ENCODE assay signal across 8 cellular contexts in the genomic region with DNA sequence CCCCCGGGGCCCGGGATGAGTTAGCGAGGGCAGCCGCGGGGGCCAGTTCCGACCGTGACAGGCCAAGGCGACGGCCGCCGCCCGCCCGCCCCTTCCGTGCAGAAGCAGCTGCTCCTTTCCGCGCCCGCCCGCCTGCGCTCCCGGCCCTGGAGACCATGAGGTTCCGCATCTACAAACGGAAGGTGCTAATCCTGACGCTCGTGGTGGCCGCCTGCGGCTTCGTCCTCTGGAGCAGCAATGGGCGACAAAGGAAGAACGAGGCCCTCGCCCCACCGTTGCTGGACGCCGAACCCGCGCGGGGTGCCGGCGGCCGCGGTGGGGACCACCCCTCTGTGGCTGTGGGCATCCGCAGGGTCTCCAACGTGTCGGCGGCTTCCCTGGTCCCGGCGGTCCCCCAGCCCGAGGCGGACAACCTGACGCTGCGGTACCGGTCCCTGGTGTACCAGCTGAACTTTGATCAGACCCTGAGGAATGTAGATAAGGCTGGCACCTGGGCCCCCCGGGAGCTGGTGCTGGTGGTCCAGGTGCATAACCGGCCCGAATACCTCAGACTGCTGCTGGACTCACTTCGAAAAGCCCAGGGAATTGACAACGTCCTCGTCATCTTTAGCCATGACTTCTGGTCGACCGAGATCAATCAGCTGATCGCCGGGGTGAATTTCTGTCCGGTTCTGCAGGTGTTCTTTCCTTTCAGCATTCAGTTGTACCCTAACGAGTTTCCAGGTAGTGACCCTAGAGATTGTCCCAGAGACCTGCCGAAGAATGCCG. TPM values are rescaled to one million over a fixed set of nuclear protein-coding genes. Genes with fewer than 3 reads are reported as not detected.
A peak's percentile ranks its signal among the peaks of the same experiment; 100 is the strongest.
DNase-seq lines count a peak whose midpoint lies in the region; ATAC-seq and TF ChIP-seq lines count a peak whose summit lies in the region.

No MANE protein-coding gene starts in this region.

- H3K4me3 ChIP-seq in esophagus muscularis mucosa (peak overlapping the region; percentile 72 to 85 (median 80)), thyroid gland (replicated peaks in 1 of 3) (peak overlapping the region; percentile 57 to 70 (median 67))

- WGBS in esophagus muscularis mucosa, result 19% methylated on average over 10 of the region's 65 CpGs
- 5 to 12% methylated on average over 9 to 26 of the region's 65 CpGs for WGBS in thyroid gland, 2 donors

- CTCF ChIA-PET in activated CD8-positive, alpha-beta T cell treated with anti-CD3 and anti-CD28 coated beads, Interleukin-2, amount 10 ng/mL, durations not matched to agents 7 days and 5 days (lab: Charles Lee), result interaction anchor here (0.6 to 6.7 kb wide), 16 partner anchors 9 to 380 kb away, joined by 3 to 118 read pairs (median 4); a partner anchor contains a TSS

- H3K9me3 ChIP-seq in esophagus muscularis mucosa, result no peaks in the 10 kb centered on the region
- no peaks in the 10 kb centered on the region for H3K9me3 ChIP-seq in thyroid gland

- TF ChIP-seq CTCF in esophagus muscularis mucosa (IDR thresholded peaks at IDR 0.05), result no peak
- no peak for TF ChIP-seq CTCF in thyroid gland (IDR thresholded peaks at IDR 0.05)

- no peak for TF ChIP-seq EP300 in esophagus muscularis mucosa (IDR thresholded peaks at IDR 0.05)

- peaks cover 56% of the 10 kb centered on the region for H3K4me1 Mint-ChIP-seq in activated CD8-positive, alpha-beta T cell treated with anti-CD3 and anti-CD28 coated beads, Interleukin-2, amount 10 ng/mL, durations not matched to agents 7 days and 5 days (ENCODE audit: low read depth)
- H3K4me1 Mint-ChIP-seq in naive B cell, result peaks cover 31 to 52% (median 39%) of the 10 kb centered on the region in 3 donors

- POLR2A ChIA-PET in activated CD8-positive, alpha-beta T cell treated with anti-CD3 and anti-CD28 coated beads, Interleukin-2, amount 10 ng/mL, durations not matched to agents 7 days and 5 days (lab: Charles Lee), result interaction anchor here (0.6 to 5.5 kb wide), 17 partner anchors 10 to 441 kb away, joined by 3 to 73 read pairs (median 8); a partner anchor contains a TSS

- DNase-seq in SIG-M5 treated with dmso at 0.1 percent for 504 hours (lab: John Stamatoyannopoulos, UW; ENCODE audit: unreplicated experiment) (peak; percentile 52), SIG-M5 (lab: John Stamatoyannopoulos, UW) (no peak), NCI-H187 treated with DMSO at 0.1 percent for 48 hours (lab: John Stamatoyannopoulos, UW) (peak; percentile 43), esophagus muscularis mucosa (ENCODE audit: extremely low spot score) (peak; percentile 93), naive B cell (no peak), thyroid gland (peak; percentile 66 to 67)
- DNase-seq in activated CD8-positive, alpha-beta T cell treated with anti-CD3 and anti-CD28 coated beads, Interleukin-2, amount 10 ng/mL, durations not matched to agents 7 days and 5 days, result peak; percentile 75

- peaks cover 75% of the 10 kb centered on the region for H3K36me3 Mint-ChIP-seq in activated CD8-positive, alpha-beta T cell treated with anti-CD3 and anti-CD28 coated beads, Interleukin-2, amount 10 ng/mL, durations not matched to agents 7 days and 5 days (ENCODE audit: low read depth)
- H3K36me3 Mint-ChIP-seq in naive B cell, result peaks cover 5 to 12% of the 10 kb centered on the region in 2 donors

- no peaks in the 10 kb centered on the region for H3K27me3 Mint-ChIP-seq in activated CD8-positive, alpha-beta T cell treated with anti-CD3 and anti-CD28 coated beads, Interleukin-2, amount 10 ng/mL, durations not matched to agents 7 days and 5 days (ENCODE audit: low read depth)
- no peaks in the 10 kb centered on the region for H3K27me3 Mint-ChIP-seq in naive B cell

- TF ChIP-seq POLR2A in esophagus muscularis mucosa (IDR thresholded peaks at IDR 0.05; ENCODE audit: low read depth) (no peak), thyroid gland (IDR thresholded peaks at IDR 0.05) (no peak)

- H3K27ac Mint-ChIP-seq in activated CD8-positive, alpha-beta T cell treated with anti-CD3 and anti-CD28 coated beads, Interleukin-2, amount 10 ng/mL, durations not matched to agents 7 days and 5 days, result peak overlapping the region; percentile 96
- H3K27ac Mint-ChIP-seq in naive B cell, result peak overlapping the region; percentile 63 to 99 (median 98)

- H3K4me1 ChIP-seq in esophagus muscularis mucosa (peaks cover 30 to 48% (median 46%) of the 10 kb centered on the region in 4 donors), thyroid gland (peaks cover 28 to 35% of the 10 kb centered on the region in 2 donors)

- ATAC-seq in HG02642 (IDR thresholded peaks at IDR 0.05; ENCODE audit: poor library complexity, unreplicated experiment) (peak; percentile 37), naive B cell (ENCODE audit: low read depth in 2 of 2) (peak; percentile 29 to 33)
- ATAC-seq in activated CD8-positive, alpha-beta T cell treated with anti-CD3 and anti-CD28 coated beads, Interleukin-2, amount 10 ng/mL, durations not matched to agents 7 days and 5 days, result no peak

- H3K27me3 ChIP-seq in esophagus muscularis mucosa (no peaks in the 10 kb centered on the region), thyroid gland (no peaks in the 10 kb centered on the region)

- H3K4me3 Mint-ChIP-seq in activated CD8-positive, alpha-beta T cell treated with anti-CD3 and anti-CD28 coated beads, Interleukin-2, amount 10 ng/mL, durations not matched to agents 7 days and 5 days, result peak overlapping the region; percentile 93
- peak overlapping the region; percentile 96 to 99 (median 98) for H3K4me3 Mint-ChIP-seq in naive B cell

- H3K27ac ChIP-seq in esophagus muscularis mucosa (replicated peaks in 1 of 4), result peak overlapping the region; percentile 91 to 95 (median 92)
- peak overlapping the region; percentile 68 to 86 (median 77) for H3K27ac ChIP-seq in thyroid gland

- H3K9me3 Mint-ChIP-seq in activated CD8-positive, alpha-beta T cell treated with anti-CD3 and anti-CD28 coated beads, Interleukin-2, amount 10 ng/mL, durations not matched to agents 7 days and 5 days (ENCODE audit: insufficient read depth), result no peaks in the 10 kb centered on the region
- no peaks in the 10 kb centered on the region for H3K9me3 Mint-ChIP-seq in naive B cell

- intact Hi-C loops in esophagus muscularis mucosa (cut with DNase I), result no loop called here
- intact Hi-C loops in thyroid gland (cut with DNase I), result no loop called here

- peaks cover 0 to 30% (median 18%) of the 10 kb centered on the region in 4 donors for H3K36me3 ChIP-seq in esophagus muscularis mucosa
- peaks cover 6 to 16% of the 10 kb centered on the region in 2 donors for H3K36me3 ChIP-seq in thyroid gland

RNA-seq across cellular contexts. Expression of a gene that starts 0.7 kb away (rescaled TPM):
- 10 to 100 TPM; 55.1 to 57.4 TPM for total RNA-seq in activated CD8-positive, alpha-beta T cell treated with anti-CD3 and anti-CD28 coated beads, Interleukin-2, amount 10 ng/mL, durations not matched to agents 7 days and 5 days
- 10 to 100 TPM; 20.3 to 29.5 (median 24.1) TPM for total RNA-seq in esophagus muscularis mucosa
- polyA plus RNA-seq in naive B cell (ENCODE audit: low read depth in 6 of 6), result 10 to 100 TPM; 27.7 to 33.8 (median 30.0) TPM
- total RNA-seq in thyroid gland, result 10 to 100 TPM; 23.8 to 26.7 (median 25.6) TPM

RNA-seq across cellular contexts. Expression of a gene that starts 0.9 kb away (rescaled TPM):
- 100 to 1,000 TPM; 229 to 241 TPM for total RNA-seq in activated CD8-positive, alpha-beta T cell treated with anti-CD3 and anti-CD28 coated beads, Interleukin-2, amount 10 ng/mL, durations not matched to agents 7 days and 5 days
- 100 to 1,000 TPM; 200 to 323 (median 277) TPM for total RNA-seq in esophagus muscularis mucosa
- 100 to 1,000 TPM; 384 to 554 (median 508) TPM for polyA plus RNA-seq in naive B cell (ENCODE audit: low read depth in 6 of 6)
- total RNA-seq in thyroid gland, result 100 to 1,000 TPM; 119 to 348 (median 175) TPM

RNA-seq across cellular contexts. Expression of a gene that starts 13.7 kb away (rescaled TPM):
- 10 to 100 TPM in 1 of 2 experiments, 1 to 10 TPM in 1; 9.3 to 10.2 TPM for total RNA-seq in activated CD8-positive, alpha-beta T cell treated with anti-CD3 and anti-CD28 coated beads, Interleukin-2, amount 10 ng/mL, durations not matched to agents 7 days and 5 days
- 1 to 10 TPM; 6.5 to 8.8 (median 7.6) TPM for total RNA-seq in esophagus muscularis mucosa
- polyA plus RNA-seq in naive B cell (ENCODE audit: low read depth in 6 of 6), result 10 to 100 TPM; 16.1 to 28.3 (median 24.8) TPM
- 10 to 100 TPM in 2 of 4 donors, 1 to 10 TPM in 2; 5.6 to 15.3 (median 11.5) TPM for total RNA-seq in thyroid gland

RNA-seq across cellular contexts. Expression of a gene that starts 22.6 kb away (rescaled TPM):
- 10 to 100 TPM; 63.1 to 65.0 TPM for total RNA-seq in activated CD8-positive, alpha-beta T cell treated with anti-CD3 and anti-CD28 coated beads, Interleukin-2, amount 10 ng/mL, durations not matched to agents 7 days and 5 days
- total RNA-seq in esophagus muscularis mucosa, result 10 to 100 TPM in 2 of 4 donors, 1 to 10 TPM in 2; 8.6 to 17.8 (median 10.3) TPM
- polyA plus RNA-seq in naive B cell (ENCODE audit: low read depth in 6 of 6), result 10 to 100 TPM in 3 of 6 donors, 1 to 10 TPM in 3; 9.1 to 13.5 (median 10.1) TPM
- total RNA-seq in thyroid gland, result 1 to 10 TPM; 5.2 to 8.9 (median 6.9) TPM

RNA-seq across cellular contexts. Expression of a gene that starts 35.1 kb away (rescaled TPM):
- total RNA-seq in activated CD8-positive, alpha-beta T cell treated with anti-CD3 and anti-CD28 coated beads, Interleukin-2, amount 10 ng/mL, durations not matched to agents 7 days and 5 days, result 1,000 to 10,000 TPM; 1,224 to 1,602 TPM
- total RNA-seq in esophagus muscularis mucosa, result 1,000 to 10,000 TPM in 3 of 4 donors, 100 to 1,000 TPM in 1; 795 to 7,884 (median 5,092) TPM
- 1,000 to 10,000 TPM; 5,522 to 9,273 (median 8,580) TPM for polyA plus RNA-seq in naive B cell (ENCODE audit: low read depth in 6 of 6)
- 1,000 to 10,000 TPM; 1,423 to 9,553 (median 5,247) TPM for total RNA-seq in thyroid gland

Comparison
In these comparisons a context has a peak if more than half of its experiments do, and no peak if none do; other contexts are left out.
1. DNase-seq: peak in SIG-M5 treated with dmso at 0.1 percent for 504 hours (single experiment), NCI-H187 treated with DMSO at 0.1 percent for 48 hours (single experiment), activated CD8-positive, alpha-beta T cell treated with anti-CD3 and anti-CD28 coated beads, Interleukin-2, amount 10 ng/mL, durations not matched to agents 7 days and 5 days (single experiment), esophagus muscularis mucosa (single experiment) and thyroid gland (2 of 2); none in SIG-M5 (single experiment) and naive B cell (single experiment).